11 cellular contexts compared by ENCODE assay signal in the genomic region with DNA sequence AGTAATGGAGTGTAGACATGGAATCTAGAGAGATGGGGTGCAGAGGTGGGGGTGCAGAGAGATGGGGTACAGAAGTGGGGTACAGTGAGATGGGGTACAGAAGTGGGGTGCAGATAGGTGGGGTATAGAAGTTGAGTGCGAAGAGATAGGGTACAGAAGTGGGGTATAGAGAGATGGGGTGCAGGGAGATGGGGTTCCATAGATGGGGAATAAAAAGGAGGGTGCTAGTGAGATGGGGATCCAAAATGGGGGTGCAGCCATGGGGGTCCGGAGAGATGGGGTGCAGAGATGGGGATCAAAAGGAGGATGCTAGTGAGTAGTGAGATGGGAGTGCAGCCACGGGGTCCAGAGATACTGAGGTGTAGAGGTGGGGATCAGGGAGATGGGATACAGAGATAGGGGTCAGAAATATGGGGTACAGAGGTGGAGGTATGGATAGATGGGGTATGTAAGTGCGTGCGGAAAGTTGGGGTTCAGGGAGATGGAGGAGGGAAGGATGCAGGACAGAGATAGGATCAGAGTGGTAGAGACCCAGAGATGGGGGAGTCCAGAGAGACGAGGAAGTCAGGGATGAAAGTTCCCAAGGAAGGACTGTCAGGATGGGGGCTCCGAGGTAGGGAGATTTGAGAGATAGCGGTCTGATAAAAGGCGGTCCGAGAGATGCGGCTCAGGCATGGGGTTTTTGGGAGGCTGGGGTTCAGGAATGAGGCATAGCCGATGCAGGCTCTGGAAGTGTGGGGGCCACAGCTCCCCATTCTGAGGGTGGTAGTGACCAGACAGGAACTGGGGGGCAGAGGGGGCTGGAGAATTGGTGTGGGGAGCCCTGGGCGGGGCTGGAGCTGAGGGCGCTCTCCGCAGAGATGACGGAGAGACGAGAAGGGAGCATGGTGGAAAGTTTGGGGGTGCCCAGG. TPM values are rescaled to one million over a fixed set of nuclear protein-coding genes. Genes with fewer than 3 reads are reported as not detected.
DNase-seq lines count a peak whose midpoint lies in the region; ATAC-seq, FAIRE-seq and TF ChIP-seq lines count a peak whose summit lies in the region.
"Had no signal": no experiment of that assay in that cellular context is flagged by ENCODE, and none has a peak within 500 bp of the region (broad histone marks: within the 10 kb centered on the region; RNA-seq: fewer than 3 reads in every experiment).

No MANE protein-coding gene starts in this region.

- H2AFZ ChIP-seq in endothelial cell of umbilical vein (ENCODE audit: low read depth, low read length) = no peak overlapping the region

- H3K9me3 ChIP-seq in endothelial cell of umbilical vein (replicated peaks; ENCODE audit: control insufficient read depth, insufficient read depth, low read length) (no peaks in the 10 kb centered on the region), vagina (no peaks in the 10 kb centered on the region)

- peaks cover 12% of the 10 kb centered on the region for H3K4me1 Mint-ChIP-seq in stimulated activated naive CD8-positive, alpha-beta T cell treated with anti-CD3 and anti-CD28 coated beads, Interleukin-15, Interleukin-2, amounts not matched to agents 100 ng/mL and 50 ng/mL, for 24 hours (ENCODE audit: low read depth)

- ATAC-seq in stimulated activated naive CD8-positive, alpha-beta T cell treated with anti-CD3 and anti-CD28 coated beads, Interleukin-15, Interleukin-2, amounts not matched to agents 100 U/mL and 50 U/mL, for 24 hours = no peak
- no peak for ATAC-seq in GM19467 (IDR thresholded peaks at IDR 0.05; ENCODE audit: unreplicated experiment)
- ATAC-seq: stimulated activated memory B cell treated with anti-CD40 and anti-IgM and Interleukin-4, amounts not matched to agents 10 μg/mL and 1 μg/mL and 100 μg/mL, for 72 hours had no signal

- no peak for TF ChIP-seq POLR2A in endothelial cell of umbilical vein (IDR thresholded peaks at IDR 0.05; ENCODE audit: low read depth, low read length)
- no peak for TF ChIP-seq POLR2A in vagina (IDR thresholded peaks at IDR 0.05)

- no peaks in the 10 kb centered on the region for H3K79me2 ChIP-seq in endothelial cell of umbilical vein (ENCODE audit: control insufficient read depth, insufficient read depth, low read length)

- peaks cover 42% of the 10 kb centered on the region for H3K27me3 Mint-ChIP-seq in stimulated activated naive CD8-positive, alpha-beta T cell treated with anti-CD3 and anti-CD28 coated beads, Interleukin-15, Interleukin-2, amounts not matched to agents 100 ng/mL and 50 ng/mL, for 24 hours

- H3K9me3 Mint-ChIP-seq in stimulated activated naive CD8-positive, alpha-beta T cell treated with anti-CD3 and anti-CD28 coated beads, Interleukin-15, Interleukin-2, amounts not matched to agents 100 ng/mL and 50 ng/mL, for 24 hours = no peaks in the 10 kb centered on the region
- H3K9me3 Mint-ChIP-seq: CD4-positive, CD25-positive, alpha-beta regulatory T cell; stimulated activated memory B cell treated with anti-CD40 and anti-IgM and Interleukin-4, amounts not matched to agents 10 μg/mL and 1 μg/mL and 100 μg/mL, for 72 hours had no signal

- H3K9me1 ChIP-seq in endothelial cell of umbilical vein (replicated peaks; ENCODE audit: control insufficient read depth, extremely low read depth, insufficient read depth, low read length) = no peaks in the 10 kb centered on the region

- CTCF ChIA-PET in endothelial cell of umbilical vein (lab: Charles Lee) = interaction anchor here (0.6 to 4.6 kb wide), 36 partner anchors 8 to 534 kb away, joined by 3 to 58 read pairs (median 6); a partner anchor contains a TSS

- H3K4me1 ChIP-seq in endothelial cell of umbilical vein (ENCODE audit: control insufficient read depth, extremely low read depth, insufficient read depth, low read length) (no peaks in the 10 kb centered on the region), vagina (peaks cover 12% of the 10 kb centered on the region)

- H3K27ac ChIP-seq in endothelial cell of umbilical vein (ENCODE audit: insufficient read depth, low read depth, low read length) (no peak overlapping the region), vagina (no peak overlapping the region)

- H3K4me3 ChIP-seq in endothelial cell of umbilical vein (replicated peaks in 1 of 3; ENCODE audit: insufficient read depth in 1 of 3, low read depth in 1 of 3, low read length in 3 of 3) (no peak overlapping the region), vagina (peak overlapping the region; percentile 50 to 59)

- H3K27me3 ChIP-seq in endothelial cell of umbilical vein (ENCODE audit: control insufficient read depth in 2 of 2, insufficient read depth in 2 of 2, low read length in 2 of 2) (peaks cover 7 to 8% of the 10 kb centered on the region in 2 experiments), vagina (no peaks in the 10 kb centered on the region)

- no peak overlapping the region for H3K9ac ChIP-seq in endothelial cell of umbilical vein (replicated peaks; ENCODE audit: extremely low read depth, insufficient read depth, low read length)

- no peak for TF ChIP-seq CTCF in endothelial cell of umbilical vein (IDR thresholded peaks at IDR 0.05; ENCODE audit: extremely low read depth in 1 of 2, insufficient read depth in 1 of 2, low read depth in 1 of 2, low read length in 2 of 2)
- no peak for TF ChIP-seq CTCF in vagina (IDR thresholded peaks at IDR 0.05)

- peak overlapping the region; percentile 31 for H3K27ac Mint-ChIP-seq in stimulated activated naive CD8-positive, alpha-beta T cell treated with anti-CD3 and anti-CD28 coated beads, Interleukin-15, Interleukin-2, amounts not matched to agents 100 ng/mL and 50 ng/mL, for 24 hours
- H3K27ac Mint-ChIP-seq: stimulated activated memory B cell treated with anti-CD40 and anti-IgM and Interleukin-4, amounts not matched to agents 10 μg/mL and 1 μg/mL and 100 μg/mL, for 72 hours had no signal

- DNase-seq in stimulated activated naive CD8-positive, alpha-beta T cell treated with anti-CD3 and anti-CD28 coated beads, Interleukin-15, Interleukin-2, amounts not matched to agents 100 U/mL and 50 U/mL, for 24 hours = no peak
- no peak for DNase-seq in endothelial cell of umbilical vein (ENCODE audit: low read depth, low spot score)
- DNase-seq in vagina (ENCODE audit: extremely low spot score in 2 of 2) = no peak
- no peak for DNase-seq in stimulated activated naive CD4-positive, alpha-beta T cell treated with Interleukin-2 at 50 U/mL for 16 hours (lab: John Stamatoyannopoulos, UW)
- DNase-seq: kidney glomerular epithelial cell, NCI-H1092 treated with DMSO at 0.1 percent for 48 hours had no signal

- dilution Hi-C loops in endothelial cell of umbilical vein (cut with MboI; ENCODE audit: extremely low pct_ligation_motif_present, low sequenced_read_pairs) = no loop called here

- no peaks in the 10 kb centered on the region for H3K36me3 Mint-ChIP-seq in stimulated activated naive CD8-positive, alpha-beta T cell treated with anti-CD3 and anti-CD28 coated beads, Interleukin-15, Interleukin-2, amounts not matched to agents 100 ng/mL and 50 ng/mL, for 24 hours (ENCODE audit: low read depth)
- H3K36me3 Mint-ChIP-seq: CD4-positive, CD25-positive, alpha-beta regulatory T cell; stimulated activated memory B cell treated with anti-CD40 and anti-IgM and Interleukin-4, amounts not matched to agents 10 μg/mL and 1 μg/mL and 100 μg/mL, for 72 hours had no signal

- no TSS peak for BruUV-seq in endothelial cell of umbilical vein (replicated peaks; lab: Mats Ljungman, UMichigan)

- no peaks in the 10 kb centered on the region for H4K20me1 ChIP-seq in endothelial cell of umbilical vein (replicated peaks; ENCODE audit: control insufficient read depth, extremely low read depth, insufficient read depth, low read length)

- H3K36me3 ChIP-seq in endothelial cell of umbilical vein (ENCODE audit: control insufficient read depth in 2 of 2, extremely low read depth in 1 of 2, insufficient read depth in 2 of 2, low read length in 2 of 2) = no peaks in the 10 kb centered on the region
- H3K36me3 ChIP-seq in vagina = no peaks in the 10 kb centered on the region

- peak overlapping the region; percentile 8 for H3K4me3 Mint-ChIP-seq in stimulated activated naive CD8-positive, alpha-beta T cell treated with anti-CD3 and anti-CD28 coated beads, Interleukin-15, Interleukin-2, amounts not matched to agents 100 ng/mL and 50 ng/mL, for 24 hours

- intact Hi-C loops in endothelial cell of umbilical vein (cut with micrococcal nuclease) = loop anchor here (5.0 kb wide), 1 partner anchor 176 kb away; no protein-coding TSS in a partner anchor
- intact Hi-C loops in vagina (cut with DNase I) = no loop called here

- POLR2A ChIA-PET in endothelial cell of umbilical vein (lab: Charles Lee) = interaction anchor here (0.6 kb wide), 1 partner anchor 1052 kb away, joined by 3 read pairs; no protein-coding TSS in a partner anchor

- no peak for FAIRE-seq in endothelial cell of umbilical vein (lab: Jason Lieb, UNC)

- peak overlapping the region; percentile 8 for H3K4me2 ChIP-seq in endothelial cell of umbilical vein (ENCODE audit: insufficient read depth, low read length)

RNA-seq across cellular contexts. Expression of a gene that starts 3.4 kb away (rescaled TPM):
- 0.31 TPM in 1 of 2 replicates, not detected in the other for total RNA-seq in endothelial cell of umbilical vein
- polyA plus RNA-seq in endothelial cell of umbilical vein = 0.08 TPM in 2 replicates
- 0.03 and 0.06 TPM in 2 replicates for polyA plus RNA-seq in endothelial cell of umbilical vein (2011; cell fraction: cytosol; rRNA removed)
- polyA plus RNA-seq in endothelial cell of umbilical vein (2011; cell fraction: nucleus; rRNA removed) = not detected in 2 replicates
- polyA plus RNA-seq in endothelial cell of umbilical vein (2012) = 0.28 TPM in 1 of 2 replicates, not detected in the other
- polyA minus RNA-seq in endothelial cell of umbilical vein = not detected in 2 replicates
- polyA minus RNA-seq in endothelial cell of umbilical vein (2011; cell fraction: cytosol; rRNA and poly(A)+ RNA removed) = not detected
- not detected in 2 replicates for polyA minus RNA-seq in endothelial cell of umbilical vein (2011; cell fraction: nucleus; rRNA and poly(A)+ RNA removed)
- total RNA-seq in vagina = 0.98 TPM
- total RNA-seq: CD4-positive, CD25-positive, alpha-beta regulatory T cell had no signal
- polyA plus RNA-seq: CD4-positive, CD25-positive, alpha-beta regulatory T cell had no signal

RNA-seq across cellular contexts. Expression of a gene that starts 14.1 kb away (rescaled TPM):
- 0.31 TPM in 1 of 2 replicates, not detected in the other for total RNA-seq in endothelial cell of umbilical vein
- polyA plus RNA-seq in endothelial cell of umbilical vein = 0.25 and 0.26 TPM in 2 replicates
- polyA plus RNA-seq in endothelial cell of umbilical vein (2011; cell fraction: cytosol; rRNA removed) = 0.13 and 0.41 TPM in 2 replicates
- polyA plus RNA-seq in endothelial cell of umbilical vein (2011; cell fraction: nucleus; rRNA removed) = 0.13 and 0.14 TPM in 2 replicates
- 0.39 and 0.68 TPM in 2 replicates for polyA plus RNA-seq in endothelial cell of umbilical vein (2012)
- polyA minus RNA-seq in endothelial cell of umbilical vein = 0.11 and 0.19 TPM in 2 replicates
- not detected for polyA minus RNA-seq in endothelial cell of umbilical vein (2011; cell fraction: cytosol; rRNA and poly(A)+ RNA removed)
- not detected in 2 replicates for polyA minus RNA-seq in endothelial cell of umbilical vein (2011; cell fraction: nucleus; rRNA and poly(A)+ RNA removed)
- total RNA-seq in vagina = 2.7 TPM

RNA-seq across cellular contexts. Expression of a gene that starts 26.9 kb away (rescaled TPM):
- total RNA-seq in endothelial cell of umbilical vein = 3.7 and 4.5 TPM in 2 replicates
- 1.6 and 1.8 TPM in 2 replicates for polyA plus RNA-seq in endothelial cell of umbilical vein
- 1.6 and 1.9 TPM in 2 replicates for polyA plus RNA-seq in endothelial cell of umbilical vein (2011; cell fraction: cytosol; rRNA removed)
- 0.86 and 1.1 TPM in 2 replicates for polyA plus RNA-seq in endothelial cell of umbilical vein (2011; cell fraction: nucleus; rRNA removed)
- polyA plus RNA-seq in endothelial cell of umbilical vein (2012) = 2.1 and 2.4 TPM in 2 replicates
- polyA minus RNA-seq in endothelial cell of umbilical vein = 1.1 and 1.8 TPM in 2 replicates
- polyA minus RNA-seq in endothelial cell of umbilical vein (2011; cell fraction: cytosol; rRNA and poly(A)+ RNA removed) = 8.2 TPM
- polyA minus RNA-seq in endothelial cell of umbilical vein (2011; cell fraction: nucleus; rRNA and poly(A)+ RNA removed) = 0.14 and 0.38 TPM in 2 replicates
- 1.5 TPM for total RNA-seq in vagina

RNA-seq across cellular contexts. Expression of a gene that starts 27.1 kb away (rescaled TPM):
- total RNA-seq in endothelial cell of umbilical vein (0.55 TPM in 1 of 2 replicates, not detected in the other), vagina (not detected)
- polyA plus RNA-seq in endothelial cell of umbilical vein = not detected in 2 replicates
- polyA plus RNA-seq in endothelial cell of umbilical vein (2011; cell fraction: cytosol; rRNA removed) = not detected in 2 replicates
- polyA plus RNA-seq in endothelial cell of umbilical vein (2011; cell fraction: nucleus; rRNA removed) = not detected in 2 replicates
- not detected in 2 replicates for polyA plus RNA-seq in endothelial cell of umbilical vein (2012)
- 0.40 TPM in 1 of 2 replicates, not detected in the other for polyA minus RNA-seq in endothelial cell of umbilical vein
- polyA minus RNA-seq in endothelial cell of umbilical vein (2011; cell fraction: cytosol; rRNA and poly(A)+ RNA removed) = not detected
- not detected in 2 replicates for polyA minus RNA-seq in endothelial cell of umbilical vein (2011; cell fraction: nucleus; rRNA and poly(A)+ RNA removed)
- total RNA-seq: CD4-positive, CD25-positive, alpha-beta regulatory T cell; RPMI7951 had no signal
- polyA plus RNA-seq: CD4-positive, CD25-positive, alpha-beta regulatory T cell had no signal

RNA-seq across cellular contexts. Expression of a gene that starts 30.5 kb away (rescaled TPM):
- total RNA-seq in endothelial cell of umbilical vein (not detected in 2 replicates), vagina (not detected)
- polyA plus RNA-seq in endothelial cell of umbilical vein = not detected in 2 replicates
- polyA plus RNA-seq in endothelial cell of umbilical vein (2011; cell fraction: cytosol; rRNA removed) = not detected in 2 replicates
- not detected in 2 replicates for polyA plus RNA-seq in endothelial cell of umbilical vein (2011; cell fraction: nucleus; rRNA removed)
- not detected in 2 replicates for polyA plus RNA-seq in endothelial cell of umbilical vein (2012)
- polyA minus RNA-seq in endothelial cell of umbilical vein = not detected in 2 replicates
- polyA minus RNA-seq in endothelial cell of umbilical vein (2011; cell fraction: cytosol; rRNA and poly(A)+ RNA removed) = not detected
- not detected in 2 replicates for polyA minus RNA-seq in endothelial cell of umbilical vein (2011; cell fraction: nucleus; rRNA and poly(A)+ RNA removed)
- total RNA-seq: CD4-positive, CD25-positive, alpha-beta regulatory T cell; RPMI7951 had no signal

Comparison
In these comparisons a context has a peak if more than half of its experiments do, and no peak if none do; other contexts are left out.
1. H3K4me3 ChIP-seq: peak in vagina (2 of 2); none in endothelial cell of umbilical vein (0 of 3).